Comparison of ENCODE assay signal across 1 cellular context in the genomic region with DNA sequence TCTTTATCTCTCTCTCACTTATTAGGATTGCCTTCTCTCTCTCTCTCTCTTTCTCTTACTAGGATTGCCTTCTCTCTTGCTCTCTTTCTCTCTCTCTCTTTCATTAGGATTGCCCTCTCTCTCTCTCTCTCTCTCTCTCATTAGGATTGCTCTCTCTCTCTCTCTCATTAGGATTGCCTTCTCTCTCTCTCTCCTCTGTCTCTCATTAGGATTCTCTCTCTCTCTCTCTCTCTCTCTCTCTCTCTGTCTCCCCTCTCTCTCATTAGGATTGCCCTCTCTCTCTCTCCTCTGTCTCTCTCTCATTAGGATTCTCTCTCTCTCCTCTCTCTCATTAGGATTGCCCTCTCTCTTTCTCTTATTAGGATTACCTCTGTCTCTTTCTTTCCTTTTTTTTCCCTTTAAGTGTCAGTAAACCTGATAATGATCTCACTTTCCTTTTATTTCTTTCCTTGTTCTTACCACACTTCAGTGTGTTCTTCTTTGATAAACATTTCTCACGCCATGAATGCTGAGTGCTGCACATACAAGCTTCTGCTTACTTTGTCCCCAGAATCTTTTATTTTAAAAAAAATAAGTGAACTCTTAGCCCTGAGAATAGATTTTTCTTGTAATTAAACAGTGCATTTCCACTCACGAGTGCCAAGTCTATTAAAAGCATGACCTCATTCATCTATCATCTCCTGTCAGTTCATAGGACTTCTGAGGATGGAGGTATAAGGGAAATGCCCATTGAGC.
TF ChIP-seq lines count a peak whose summit lies in the region.

No MANE protein-coding gene starts in this region.

TF ChIP-seq in HEK293, 187 proteins besides CTCF, POLR2A, EP300 and RAD21 (continued from another document and continues in another):
- TF ChIP-seq GLIS1 (tag by site-specific recombination; IDR thresholded peaks at IDR 0.05): no peak
- TF ChIP-seq ZNF433 (tag by site-specific recombination; IDR thresholded peaks at IDR 0.05; ENCODE audit: low read depth): no peak
- no peak for TF ChIP-seq ZEB2 (tag by site-specific recombination; IDR thresholded peaks at IDR 0.05)
- no peak for TF ChIP-seq ZNF155 (tag by site-specific recombination; IDR thresholded peaks at IDR 0.05)
- peak; percentile 40; the same call in 1 of the 2 replicates for TF ChIP-seq PRDM1 (tag by site-specific recombination; IDR thresholded peaks at IDR 0.05)
- TF ChIP-seq, protein P1, sequence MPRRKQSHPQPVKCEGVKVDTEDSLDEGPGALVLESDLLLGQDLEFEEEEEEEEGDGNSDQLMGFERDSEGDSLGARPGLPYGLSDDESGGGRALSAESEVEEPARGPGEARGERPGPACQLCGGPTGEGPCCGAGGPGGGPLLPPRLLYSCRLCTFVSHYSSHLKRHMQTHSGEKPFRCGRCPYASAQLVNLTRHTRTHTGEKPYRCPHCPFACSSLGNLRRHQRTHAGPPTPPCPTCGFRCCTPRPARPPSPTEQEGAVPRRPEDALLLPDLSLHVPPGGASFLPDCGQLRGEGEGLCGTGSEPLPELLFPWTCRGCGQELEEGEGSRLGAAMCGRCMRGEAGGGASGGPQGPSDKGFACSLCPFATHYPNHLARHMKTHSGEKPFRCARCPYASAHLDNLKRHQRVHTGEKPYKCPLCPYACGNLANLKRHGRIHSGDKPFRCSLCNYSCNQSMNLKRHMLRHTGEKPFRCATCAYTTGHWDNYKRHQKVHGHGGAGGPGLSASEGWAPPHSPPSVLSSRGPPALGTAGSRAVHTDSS (tag by site-specific recombination; IDR thresholded peaks at IDR 0.05): no peak
- no peak for TF ChIP-seq MZF1 (tag by site-specific recombination; IDR thresholded peaks at IDR 0.05; ENCODE audit: borderline replicate concordance)
- TF ChIP-seq, protein P2, sequence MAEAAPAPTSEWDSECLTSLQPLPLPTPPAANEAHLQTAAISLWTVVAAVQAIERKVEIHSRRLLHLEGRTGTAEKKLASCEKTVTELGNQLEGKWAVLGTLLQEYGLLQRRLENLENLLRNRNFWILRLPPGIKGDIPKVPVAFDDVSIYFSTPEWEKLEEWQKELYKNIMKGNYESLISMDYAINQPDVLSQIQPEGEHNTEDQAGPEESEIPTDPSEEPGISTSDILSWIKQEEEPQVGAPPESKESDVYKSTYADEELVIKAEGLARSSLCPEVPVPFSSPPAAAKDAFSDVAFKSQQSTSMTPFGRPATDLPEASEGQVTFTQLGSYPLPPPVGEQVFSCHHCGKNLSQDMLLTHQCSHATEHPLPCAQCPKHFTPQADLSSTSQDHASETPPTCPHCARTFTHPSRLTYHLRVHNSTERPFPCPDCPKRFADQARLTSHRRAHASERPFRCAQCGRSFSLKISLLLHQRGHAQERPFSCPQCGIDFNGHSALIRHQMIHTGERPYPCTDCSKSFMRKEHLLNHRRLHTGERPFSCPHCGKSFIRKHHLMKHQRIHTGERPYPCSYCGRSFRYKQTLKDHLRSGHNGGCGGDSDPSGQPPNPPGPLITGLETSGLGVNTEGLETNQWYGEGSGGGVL (tag by site-specific recombination; IDR thresholded peaks at IDR 0.05): peak; percentile 38; the same call in 1 of the 2 replicates
- no peak for TF ChIP-seq ZBTB21 (tag by site-specific recombination; IDR thresholded peaks at IDR 0.05)
- TF ChIP-seq ZNF335 (tag by site-specific recombination; conservative IDR thresholded peaks at IDR 0.05): no peak; the same call in 1 of the 2 replicates
- TF ChIP-seq BCL11A (tag by site-specific recombination; IDR thresholded peaks at IDR 0.05; ENCODE audit: low read depth): no peak
- TF ChIP-seq ZNF274 (IDR thresholded peaks at IDR 0.05; ENCODE audit: low read length): no peak
- TF ChIP-seq ZNF274 (tag by site-specific recombination; IDR thresholded peaks at IDR 0.05; ENCODE audit: borderline replicate concordance): no peak
- no peak for TF ChIP-seq ZNF610 (tag by site-specific recombination; IDR thresholded peaks at IDR 0.05; ENCODE audit: borderline replicate concordance)
- TF ChIP-seq, protein P3, sequence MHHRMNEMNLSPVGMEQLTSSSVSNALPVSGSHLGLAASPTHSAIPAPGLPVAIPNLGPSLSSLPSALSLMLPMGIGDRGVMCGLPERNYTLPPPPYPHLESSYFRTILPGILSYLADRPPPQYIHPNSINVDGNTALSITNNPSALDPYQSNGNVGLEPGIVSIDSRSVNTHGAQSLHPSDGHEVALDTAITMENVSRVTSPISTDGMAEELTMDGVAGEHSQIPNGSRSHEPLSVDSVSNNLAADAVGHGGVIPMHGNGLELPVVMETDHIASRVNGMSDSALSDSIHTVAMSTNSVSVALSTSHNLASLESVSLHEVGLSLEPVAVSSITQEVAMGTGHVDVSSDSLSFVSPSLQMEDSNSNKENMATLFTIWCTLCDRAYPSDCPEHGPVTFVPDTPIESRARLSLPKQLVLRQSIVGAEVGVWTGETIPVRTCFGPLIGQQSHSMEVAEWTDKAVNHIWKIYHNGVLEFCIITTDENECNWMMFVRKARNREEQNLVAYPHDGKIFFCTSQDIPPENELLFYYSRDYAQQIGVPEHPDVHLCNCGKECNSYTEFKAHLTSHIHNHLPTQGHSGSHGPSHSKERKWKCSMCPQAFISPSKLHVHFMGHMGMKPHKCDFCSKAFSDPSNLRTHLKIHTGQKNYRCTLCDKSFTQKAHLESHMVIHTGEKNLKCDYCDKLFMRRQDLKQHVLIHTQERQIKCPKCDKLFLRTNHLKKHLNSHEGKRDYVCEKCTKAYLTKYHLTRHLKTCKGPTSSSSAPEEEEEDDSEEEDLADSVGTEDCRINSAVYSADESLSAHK (tag by site-specific recombination; IDR thresholded peaks at IDR 0.05): no peak
- TF ChIP-seq ZNF140 (tag by site-specific recombination; IDR thresholded peaks at IDR 0.05): no peak
- TF ChIP-seq ZNF175 (tag by site-specific recombination; IDR thresholded peaks at IDR 0.05): no peak
- TF ChIP-seq ZNF132 (tag by site-specific recombination; IDR thresholded peaks at IDR 0.05; ENCODE audit: borderline replicate concordance): no peak
- no peak for TF ChIP-seq ZNF658 (tag by site-specific recombination; IDR thresholded peaks at IDR 0.05)
- TF ChIP-seq, protein P4, sequence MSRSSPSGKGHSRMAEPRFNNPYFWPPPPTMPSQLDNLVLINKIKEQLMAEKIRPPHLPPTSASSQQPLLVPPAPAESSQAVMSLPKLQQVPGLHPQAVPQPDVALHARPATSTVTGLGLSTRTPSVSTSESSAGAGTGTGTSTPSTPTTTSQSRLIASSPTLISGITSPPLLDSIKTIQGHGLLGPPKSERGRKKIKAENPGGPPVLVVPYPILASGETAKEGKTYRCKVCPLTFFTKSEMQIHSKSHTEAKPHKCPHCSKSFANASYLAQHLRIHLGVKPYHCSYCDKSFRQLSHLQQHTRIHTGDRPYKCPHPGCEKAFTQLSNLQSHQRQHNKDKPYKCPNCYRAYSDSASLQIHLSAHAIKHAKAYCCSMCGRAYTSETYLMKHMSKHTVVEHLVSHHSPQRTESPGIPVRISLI (tag by site-specific recombination; IDR thresholded peaks at IDR 0.05): no peak
- no peak for TF ChIP-seq ZNF416 (tag by site-specific recombination; IDR thresholded peaks at IDR 0.05)
- no peak for TF ChIP-seq YY1 (tag by site-specific recombination; IDR thresholded peaks at IDR 0.05)
- TF ChIP-seq ZNF23 (tag by site-specific recombination; IDR thresholded peaks at IDR 0.05; ENCODE audit: borderline replicate concordance): no peak
- no peak for TF ChIP-seq KLF10 (tag by site-specific recombination; IDR thresholded peaks at IDR 0.05)
- TF ChIP-seq ZNF248 (tag by site-specific recombination; IDR thresholded peaks at IDR 0.05): no peak
- TF ChIP-seq, protein P5, sequence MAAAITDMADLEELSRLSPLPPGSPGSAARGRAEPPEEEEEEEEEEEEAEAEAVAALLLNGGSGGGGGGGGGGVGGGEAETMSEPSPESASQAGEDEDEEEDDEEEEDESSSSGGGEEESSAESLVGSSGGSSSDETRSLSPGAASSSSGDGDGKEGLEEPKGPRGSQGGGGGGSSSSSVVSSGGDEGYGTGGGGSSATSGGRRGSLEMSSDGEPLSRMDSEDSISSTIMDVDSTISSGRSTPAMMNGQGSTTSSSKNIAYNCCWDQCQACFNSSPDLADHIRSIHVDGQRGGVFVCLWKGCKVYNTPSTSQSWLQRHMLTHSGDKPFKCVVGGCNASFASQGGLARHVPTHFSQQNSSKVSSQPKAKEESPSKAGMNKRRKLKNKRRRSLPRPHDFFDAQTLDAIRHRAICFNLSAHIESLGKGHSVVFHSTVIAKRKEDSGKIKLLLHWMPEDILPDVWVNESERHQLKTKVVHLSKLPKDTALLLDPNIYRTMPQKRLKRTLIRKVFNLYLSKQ (tag by site-specific recombination; IDR thresholded peaks at IDR 0.05; ENCODE audit: borderline replicate concordance): no peak
- TF ChIP-seq KLF16 (tag by site-specific recombination; IDR thresholded peaks at IDR 0.05): 0 out of 2 replicates have a peak, but pooled peaks have one; percentile 51
- no peak for TF ChIP-seq ZBTB8A (tag by site-specific recombination; IDR thresholded peaks at IDR 0.05)
- TF ChIP-seq, protein P6, sequence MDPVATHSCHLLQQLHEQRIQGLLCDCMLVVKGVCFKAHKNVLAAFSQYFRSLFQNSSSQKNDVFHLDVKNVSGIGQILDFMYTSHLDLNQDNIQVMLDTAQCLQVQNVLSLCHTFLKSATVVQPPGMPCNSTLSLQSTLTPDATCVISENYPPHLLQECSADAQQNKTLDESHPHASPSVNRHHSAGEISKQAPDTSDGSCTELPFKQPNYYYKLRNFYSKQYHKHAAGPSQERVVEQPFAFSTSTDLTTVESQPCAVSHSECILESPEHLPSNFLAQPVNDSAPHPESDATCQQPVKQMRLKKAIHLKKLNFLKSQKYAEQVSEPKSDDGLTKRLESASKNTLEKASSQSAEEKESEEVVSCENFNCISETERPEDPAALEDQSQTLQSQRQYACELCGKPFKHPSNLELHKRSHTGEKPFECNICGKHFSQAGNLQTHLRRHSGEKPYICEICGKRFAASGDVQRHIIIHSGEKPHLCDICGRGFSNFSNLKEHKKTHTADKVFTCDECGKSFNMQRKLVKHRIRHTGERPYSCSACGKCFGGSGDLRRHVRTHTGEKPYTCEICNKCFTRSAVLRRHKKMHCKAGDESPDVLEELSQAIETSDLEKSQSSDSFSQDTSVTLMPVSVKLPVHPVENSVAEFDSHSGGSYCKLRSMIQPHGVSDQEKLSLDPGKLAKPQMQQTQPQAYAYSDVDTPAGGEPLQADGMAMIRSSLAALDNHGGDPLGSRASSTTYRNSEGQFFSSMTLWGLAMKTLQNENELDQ (tag by site-specific recombination; IDR thresholded peaks at IDR 0.05; ENCODE audit: low read depth): no peak
- TF ChIP-seq ZBTB1 (tag by site-specific recombination; IDR thresholded peaks at IDR 0.05): no peak
- no peak for TF ChIP-seq ZNF548 (tag by site-specific recombination; IDR thresholded peaks at IDR 0.05)
- TF ChIP-seq, protein P7, sequence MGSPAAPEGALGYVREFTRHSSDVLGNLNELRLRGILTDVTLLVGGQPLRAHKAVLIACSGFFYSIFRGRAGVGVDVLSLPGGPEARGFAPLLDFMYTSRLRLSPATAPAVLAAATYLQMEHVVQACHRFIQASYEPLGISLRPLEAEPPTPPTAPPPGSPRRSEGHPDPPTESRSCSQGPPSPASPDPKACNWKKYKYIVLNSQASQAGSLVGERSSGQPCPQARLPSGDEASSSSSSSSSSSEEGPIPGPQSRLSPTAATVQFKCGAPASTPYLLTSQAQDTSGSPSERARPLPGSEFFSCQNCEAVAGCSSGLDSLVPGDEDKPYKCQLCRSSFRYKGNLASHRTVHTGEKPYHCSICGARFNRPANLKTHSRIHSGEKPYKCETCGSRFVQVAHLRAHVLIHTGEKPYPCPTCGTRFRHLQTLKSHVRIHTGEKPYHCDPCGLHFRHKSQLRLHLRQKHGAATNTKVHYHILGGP (tag by site-specific recombination; IDR thresholded peaks at IDR 0.05): no peak
- no peak for TF ChIP-seq ZNF549 (tag by site-specific recombination; IDR thresholded peaks at IDR 0.05)
- no peak for TF ChIP-seq ZNF221 (tag by site-specific recombination; IDR thresholded peaks at IDR 0.05; ENCODE audit: borderline replicate concordance)
- TF ChIP-seq, protein P8, sequence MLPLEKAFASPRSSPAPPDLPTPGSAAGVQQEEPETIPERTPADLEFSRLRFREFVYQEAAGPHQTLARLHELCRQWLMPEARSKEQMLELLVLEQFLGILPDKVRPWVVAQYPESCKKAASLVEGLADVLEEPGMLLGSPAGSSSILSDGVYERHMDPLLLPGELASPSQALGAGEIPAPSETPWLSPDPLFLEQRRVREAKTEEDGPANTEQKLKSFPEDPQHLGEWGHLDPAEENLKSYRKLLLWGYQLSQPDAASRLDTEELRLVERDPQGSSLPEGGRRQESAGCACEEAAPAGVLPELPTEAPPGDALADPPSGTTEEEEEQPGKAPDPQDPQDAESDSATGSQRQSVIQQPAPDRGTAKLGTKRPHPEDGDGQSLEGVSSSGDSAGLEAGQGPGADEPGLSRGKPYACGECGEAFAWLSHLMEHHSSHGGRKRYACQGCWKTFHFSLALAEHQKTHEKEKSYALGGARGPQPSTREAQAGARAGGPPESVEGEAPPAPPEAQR (tag by site-specific recombination; IDR thresholded peaks at IDR 0.05): no peak
- TF ChIP-seq ZFP37 (tag by site-specific recombination; IDR thresholded peaks at IDR 0.05): no peak
- no peak for TF ChIP-seq ZNF324 (tag by site-specific recombination; IDR thresholded peaks at IDR 0.05)
- TF ChIP-seq ZNF544 (tag by site-specific recombination; IDR thresholded peaks at IDR 0.05): no peak
- TF ChIP-seq ZNF600 (tag by site-specific recombination; IDR thresholded peaks at IDR 0.05): no peak
- TF ChIP-seq, protein P9, sequence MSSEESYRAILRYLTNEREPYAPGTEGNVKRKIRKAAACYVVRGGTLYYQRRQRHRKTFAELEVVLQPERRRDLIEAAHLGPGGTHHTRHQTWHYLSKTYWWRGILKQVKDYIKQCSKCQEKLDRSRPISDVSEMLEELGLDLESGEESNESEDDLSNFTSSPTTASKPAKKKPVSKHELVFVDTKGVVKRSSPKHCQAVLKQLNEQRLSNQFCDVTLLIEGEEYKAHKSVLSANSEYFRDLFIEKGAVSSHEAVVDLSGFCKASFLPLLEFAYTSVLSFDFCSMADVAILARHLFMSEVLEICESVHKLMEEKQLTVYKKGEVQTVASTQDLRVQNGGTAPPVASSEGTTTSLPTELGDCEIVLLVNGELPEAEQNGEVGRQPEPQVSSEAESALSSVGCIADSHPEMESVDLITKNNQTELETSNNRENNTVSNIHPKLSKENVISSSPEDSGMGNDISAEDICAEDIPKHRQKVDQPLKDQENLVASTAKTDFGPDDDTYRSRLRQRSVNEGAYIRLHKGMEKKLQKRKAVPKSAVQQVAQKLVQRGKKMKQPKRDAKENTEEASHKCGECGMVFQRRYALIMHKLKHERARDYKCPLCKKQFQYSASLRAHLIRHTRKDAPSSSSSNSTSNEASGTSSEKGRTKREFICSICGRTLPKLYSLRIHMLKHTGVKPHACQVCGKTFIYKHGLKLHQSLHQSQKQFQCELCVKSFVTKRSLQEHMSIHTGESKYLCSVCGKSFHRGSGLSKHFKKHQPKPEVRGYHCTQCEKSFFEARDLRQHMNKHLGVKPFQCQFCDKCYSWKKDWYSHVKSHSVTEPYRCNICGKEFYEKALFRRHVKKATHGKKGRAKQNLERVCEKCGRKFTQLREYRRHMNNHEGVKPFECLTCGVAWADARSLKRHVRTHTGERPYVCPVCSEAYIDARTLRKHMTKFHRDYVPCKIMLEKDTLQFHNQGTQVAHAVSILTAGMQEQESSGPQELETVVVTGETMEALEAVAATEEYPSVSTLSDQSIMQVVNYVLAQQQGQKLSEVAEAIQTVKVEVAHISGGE (tag by site-specific recombination; conservative IDR thresholded peaks at IDR 0.05; ENCODE audit: low read depth): no peak
